In genomic region chr2:235537186-235537585, GRCh38 we compare ENCODE assay signal across 21 cellular contexts. TPM values are rescaled to one million over a fixed set of nuclear protein-coding genes. Genes with fewer than 3 reads are reported as not detected.
A peak's percentile ranks its signal among the peaks of the same experiment; 100 is the strongest.
DNase-seq lines count a peak whose midpoint lies in the region; ATAC-seq, FAIRE-seq and TF ChIP-seq lines count a peak whose summit lies in the region.
"Had no signal": no experiment of that assay in that cellular context is flagged by ENCODE, and none has a peak within 500 bp of the region (broad histone marks: within the 10 kb centered on the region; RNA-seq: fewer than 3 reads in every experiment).

No MANE protein-coding gene starts in this region.

- POLR2A ChIA-PET in IMR-90 (lab: Charles Lee; ENCODE audit: unreplicated experiment) (no interaction called here), K562 (lab: Yijun Ruan, JAX) (interaction anchor here (0.7 to 1.1 kb wide), 3 partner anchors 10 to 55 kb away, joined by 3 to 4 read pairs (median 3); no protein-coding TSS in a partner anchor)

- in situ Hi-C loops in IMR-90 (cut with MboI; ENCODE audit: low sequenced_read_pairs) (no loop called here), K562 (cut with MboI) (no loop called here)

- BruUV-seq in IMR-90 (replicated peaks; lab: Mats Ljungman, UMichigan) (no TSS peak), K562 (replicated peaks; lab: Mats Ljungman, UMichigan) (no TSS peak)

- H2BK20ac ChIP-seq in IMR-90 (ENCODE audit: low read depth, low read length), result no peak overlapping the region

- no peak for TF ChIP-seq EP300 in K562 (IDR thresholded peaks at IDR 0.05; ENCODE audit: low read length)

- intact Hi-C loops in IMR-90 (cut with micrococcal nuclease) (no loop called here), K562 (cut with micrococcal nuclease) (no loop called here), right lobe of liver (cut with DNase I) (no loop called here), spleen (cut with DNase I; ENCODE audit: low total_unique reads) (no loop called here)

- H3K4me3 ChIP-seq in IMR-90 (ENCODE audit: insufficient read depth, low read depth, low read length) (no peak overlapping the region), K562 (no peak overlapping the region), right lobe of liver (no peak overlapping the region), spleen (no peak overlapping the region), H7 (ENCODE audit: insufficient read depth, low read depth, low read length) (no peak overlapping the region)
- H3K4me3 ChIP-seq: A549, SK-N-MC had no signal

- WGBS in IMR-90 (ENCODE audit: extremely low coverage in 2 of 2, insufficient read length in 1 of 2), 2 experiments, result 90% methylated on average over 2 of the region's 7 CpGs; no CpG with 5 or more reads in 1 of the 2 experiments
- 86% methylated on average over 5 of the region's 7 CpGs for WGBS in K562 (ENCODE audit: insufficient coverage, low coverage, missing lambda C conversion rate)
- WGBS in right lobe of liver (ENCODE audit: insufficient coverage, low coverage, low lambda C conversion rate, missing lambda C conversion rate), result 87% methylated on average over 4 of the region's 7 CpGs
- 91 to 94% (median 93%) methylated on average over 7 of the region's 7 CpGs for WGBS in spleen, 5 donors

- H2AK5ac ChIP-seq in IMR-90 (ENCODE audit: low read depth, low read length), result no peak overlapping the region

- H2BK5ac ChIP-seq in IMR-90 (ENCODE audit: low read depth, low read length, poor library complexity, severe bottlenecking), result no peak overlapping the region

- H4K8ac ChIP-seq in IMR-90 (ENCODE audit: low read depth in 2 of 2, low read length in 2 of 2), result no peak overlapping the region

- H4K5ac ChIP-seq in IMR-90 (ENCODE audit: low read depth, low read length), result no peak overlapping the region

- no peak overlapping the region for H3K14ac ChIP-seq in IMR-90 (replicated peaks; ENCODE audit: low read depth, low read length)

- CTCF ChIA-PET in IMR-90 (lab: Yijun Ruan, JAX), result no interaction called here
- CTCF ChIA-PET in K562 (lab: Yijun Ruan, JAX; ENCODE audit: low intra/inter-chr PET ratio), result no interaction called here

- no peak for FAIRE-seq in K562 (lab: Jason Lieb, UNC)
- FAIRE-seq in RCC 7860 (lab: Jason Lieb, UNC), result no peak
- FAIRE-seq: A549, D721Med, H54 had no signal

- H3K9ac ChIP-seq in IMR-90 (ENCODE audit: low read depth, low read length) (no peak overlapping the region), K562 (ENCODE audit: insufficient read depth in 1 of 2, low read depth in 2 of 2, low read length in 2 of 2) (no peak overlapping the region)

- H3K4ac ChIP-seq in IMR-90 (ENCODE audit: low read depth, low read length), result no peak overlapping the region

- no peak for TF ChIP-seq RAD21 in IMR-90 (IDR thresholded peaks at IDR 0.05; ENCODE audit: low read length)
- no peak for TF ChIP-seq RAD21 in K562 (CRISPR knock-in tag; conservative IDR thresholded peaks at IDR 0.05 in 1 of 2, IDR thresholded peaks at IDR 0.05 in 1 of 2)

- H2AFZ ChIP-seq in IMR-90 (replicated peaks; ENCODE audit: low read length, poor library complexity) (peak overlapping the region; percentile 51), K562 (ENCODE audit: low read depth, low read length) (no peak overlapping the region)

- peaks cover 86% of the 10 kb centered on the region for H3K79me2 ChIP-seq in K562 (ENCODE audit: control insufficient read depth, insufficient read depth, low read length)

- no peak for DNase-seq in IMR-90
- no peak for DNase-seq in K562 (ENCODE audit: extremely low read depth in 1 of 4, low spot score in 3 of 4)
- DNase-seq in right lobe of liver, result peak in 1 of 3 donors; percentile 40
- DNase-seq in spleen, result peak; percentile 56
- no peak for DNase-seq in H7
- no peak for DNase-seq in RCC 7860 (ENCODE audit: low spot score)
- DNase-seq: BE2C, DMS53, HFFc6, Kasumi-1, NCI-H1694, NCI-H446, NCI-H526, RPMI8226, SHP77 treated with DMSO at 0.1 percent for 48 hours had no signal

- H3K4me2 ChIP-seq in IMR-90 (ENCODE audit: low read depth, low read length) (no peak overlapping the region), K562 (ENCODE audit: insufficient read depth, low read length) (no peak overlapping the region)
- H3K4me2 ChIP-seq: A549 had no signal

- H4K20me1 ChIP-seq in IMR-90 (ENCODE audit: insufficient read depth, low read length), result peaks cover 68% of the 10 kb centered on the region
- peaks cover 32% of the 10 kb centered on the region for H4K20me1 ChIP-seq in K562 (replicated peaks; ENCODE audit: control insufficient read depth, insufficient read depth, low read length)

- no peaks in the 10 kb centered on the region; the same call in 1 of the 2 replicates for H3K9me1 ChIP-seq in IMR-90 (ENCODE audit: insufficient read depth, low read length)
- no peaks in the 10 kb centered on the region for H3K9me1 ChIP-seq in K562 (ENCODE audit: control insufficient read depth, insufficient read depth, low read length)

- H3K36me3 ChIP-seq in IMR-90 (ENCODE audit: control insufficient read depth, insufficient read depth, low read length) (no peaks in the 10 kb centered on the region), K562 (ENCODE audit: control insufficient read depth, insufficient read depth, low read length) (no peaks in the 10 kb centered on the region), right lobe of liver (no peaks in the 10 kb centered on the region), spleen (no peaks in the 10 kb centered on the region), H7 (replicated peaks; ENCODE audit: control insufficient read depth, insufficient read depth, low read length) (no peaks in the 10 kb centered on the region)
- H3K36me3 ChIP-seq: BE2C had no signal

- ATAC-seq in IMR-90 (ENCODE audit: low read depth) (no peak), K562 (no peak), right lobe of liver (peak; percentile 31 to 42 (median 36)), HG03139 (IDR thresholded peaks at IDR 0.05; ENCODE audit: unreplicated experiment) (no peak), GM18519 (IDR thresholded peaks at IDR 0.05; ENCODE audit: low FRiP score, unreplicated experiment) (no peak)
- ATAC-seq: A549 had no signal

- no peak for TF ChIP-seq CTCF in IMR-90 (conservative IDR thresholded peaks at IDR 0.05; ENCODE audit: low read depth, low read length)
- TF ChIP-seq CTCF in K562 (IDR thresholded peaks at IDR 0.05 in 2 of 3, conservative IDR thresholded peaks at IDR 0.05 in 1 of 3; ENCODE audit: insufficient read depth in 2 of 3, low read depth in 1 of 3, low read length in 3 of 3), result no peak
- TF ChIP-seq CTCF in right lobe of liver (IDR thresholded peaks at IDR 0.05), result no peak
- TF ChIP-seq CTCF in spleen (IDR thresholded peaks at IDR 0.05 in 8 of 11, conservative IDR thresholded peaks at IDR 0.05 in 3 of 11), result no peak

- no peak overlapping the region for H2BK15ac ChIP-seq in IMR-90 (ENCODE audit: low read depth, low read length)

- peaks cover 24 to 52% of the 10 kb centered on the region in 2 experiments for H3K79me1 ChIP-seq in IMR-90 (ENCODE audit: low read depth in 1 of 2, low read length in 2 of 2)

- H2AK9ac ChIP-seq in IMR-90 (replicated peaks; ENCODE audit: low read depth, low read length, poor library complexity), result no peak overlapping the region

- no peak overlapping the region for H3K18ac ChIP-seq in IMR-90 (ENCODE audit: low read depth, low read length)

- no peak overlapping the region for H2BK120ac ChIP-seq in IMR-90 (ENCODE audit: low read depth, low read length)

- H3K27me3 ChIP-seq in IMR-90 (ENCODE audit: control insufficient read depth, insufficient read depth, low read length) (no peaks in the 10 kb centered on the region), K562 (ENCODE audit: control insufficient read depth in 2 of 2, insufficient read depth in 2 of 2, low read length in 2 of 2) (no peaks in the 10 kb centered on the region), right lobe of liver (no peaks in the 10 kb centered on the region), spleen (replicated peaks in 1 of 7) (no peaks in the 10 kb centered on the region), H7 (ENCODE audit: control insufficient read depth, insufficient read depth, low read length) (no peaks in the 10 kb centered on the region)
- H3K27me3 ChIP-seq: BE2C had no signal

- H3K27ac ChIP-seq in IMR-90 (ENCODE audit: insufficient read depth, low read length), result no peak overlapping the region
- H3K27ac ChIP-seq in K562 (ENCODE audit: extremely low read depth, low read depth, low read length), result no peak overlapping the region
- no peak overlapping the region for H3K27ac ChIP-seq in right lobe of liver
- H3K27ac ChIP-seq in spleen, result no peak overlapping the region
- H3K27ac ChIP-seq: A549, SK-N-MC had no signal

- H4K91ac ChIP-seq in IMR-90 (ENCODE audit: insufficient read depth, low read depth, low read length), result no peak overlapping the region

- H3K4me1 ChIP-seq in IMR-90 (ENCODE audit: control insufficient read depth, insufficient read depth, low read length) (no peaks in the 10 kb centered on the region), K562 (replicated peaks in 1 of 2; ENCODE audit: control insufficient read depth in 2 of 2, insufficient read depth in 2 of 2, low read length in 2 of 2) (peaks cover 0 to 6% of the 10 kb centered on the region in 2 experiments; a peak in 2 of 5 replicates), right lobe of liver (peaks cover 0 to 12% (median 5%) of the 10 kb centered on the region in 4 donors), spleen (peaks cover 0 to 9% (median 0%) of the 10 kb centered on the region in 6 donors)
- H3K4me1 ChIP-seq: A549 had no signal

- no peak overlapping the region for H3K56ac ChIP-seq in IMR-90 (ENCODE audit: extremely low read depth, insufficient read depth, low read length)

- TF ChIP-seq POLR2A in IMR-90 (IDR thresholded peaks at IDR 0.05; ENCODE audit: low read depth, low read length), result no peak
- TF ChIP-seq POLR2A in K562 (conservative IDR thresholded peaks at IDR 0.05), result no peak
- TF ChIP-seq POLR2A in right lobe of liver (IDR thresholded peaks at IDR 0.05), result no peak
- no peak for TF ChIP-seq POLR2A in spleen (IDR thresholded peaks at IDR 0.05)

- H3K23ac ChIP-seq in IMR-90 (ENCODE audit: low read depth, low read length), result no peak overlapping the region

- dilution Hi-C loops in IMR-90 (cut with HindIII; ENCODE audit: low sequenced_read_pairs, unreplicated experiment), result no loop called here

- H3K9me3 ChIP-seq in IMR-90 (ENCODE audit: control insufficient read depth, insufficient read depth, low read length) (no peaks in the 10 kb centered on the region), K562 (replicated peaks; ENCODE audit: control insufficient read depth, insufficient read depth, low read depth, low read length) (no peaks in the 10 kb centered on the region), right lobe of liver (no peaks in the 10 kb centered on the region), spleen (no peaks in the 10 kb centered on the region)
- H3K9me3 ChIP-seq: A549, BE2C had no signal

RNA-seq across cellular contexts. Expression of gene AGAP1, which starts 43.3 kb away (rescaled TPM):
- 11.7 and 15.1 TPM in 2 replicates for total RNA-seq in IMR-90 (2012; rRNA removed)
- 16.4 and 17.7 TPM in 2 replicates for polyA plus RNA-seq in IMR-90 (2012; rRNA removed)
- 11.8 and 14.4 TPM in 2 replicates for polyA plus RNA-seq in IMR-90 (2012; cell fraction: cytosol; rRNA removed)
- polyA plus RNA-seq in IMR-90 (2012; cell fraction: nucleus; rRNA removed; ENCODE audit: low replicate concordance), result 12.4 and 13.4 TPM in 2 replicates
- total RNA-seq in K562 (2011; cell fraction: chromatin; rRNA removed; ENCODE audit: low replicate concordance), result 125 and 169 TPM in 2 replicates
- 46.2 and 47.6 TPM in 2 replicates for total RNA-seq in K562 (2011; cell fraction: nucleolus; rRNA removed)
- total RNA-seq in K562 (2011; cell fraction: nucleoplasm; rRNA removed), result 57.1 and 63.9 TPM in 2 replicates
- 10.0 TPM in 2 replicates for total RNA-seq in K562 (2014; rRNA removed)
- 8.8 and 10.6 TPM in 2 replicates for total RNA-seq in K562 (2014; rRNA removed; fragmentation: Illumina TruSeq; extraction: Trizol)
- 10.2 and 10.9 TPM in 2 replicates for total RNA-seq in K562 (2015; rRNA removed; fragmentation: Illumina TruSeq; extraction: Trizol)
- 21.4 and 24.0 TPM in 2 replicates for total RNA-seq in K562 (2021)
- polyA plus RNA-seq in K562 (2011; rRNA removed), result 11.3 and 13.4 TPM in 2 replicates
- 7.9 and 11.5 TPM in 2 replicates for polyA plus RNA-seq in K562 (2011; cell fraction: cytosol; rRNA removed)
- 22.3 and 28.6 TPM in 2 replicates for polyA plus RNA-seq in K562 (2011; cell fraction: nucleus; rRNA removed)
- 13.7 and 15.5 TPM in 2 replicates for polyA plus RNA-seq in K562 (2012)
- 10.9 and 14.6 TPM in 2 replicates for polyA plus RNA-seq in K562 (2014; fragmentation: Illumina TruSeq; extraction: Trizol)
- 1 to 10 TPM; 1.3 to 2.3 TPM for polyA plus RNA-seq in K562 (2014; fragmentation: Nextera tagmentation; extraction: Ambion mirVana)
- 6.8 and 8.0 TPM in 2 replicates for polyA plus RNA-seq in K562 (2014; rRNA removed)
- 40.2 and 43.6 TPM in 2 replicates for polyA minus RNA-seq in K562 (2011; rRNA and poly(A)+ RNA removed)
- polyA minus RNA-seq in K562 (2011; cell fraction: cytosol; rRNA and poly(A)+ RNA removed), result 13.1 and 20.3 TPM in 2 replicates
- polyA minus RNA-seq in K562 (2011; cell fraction: nucleus; rRNA and poly(A)+ RNA removed), result 33.5 and 55.2 TPM in 2 replicates
- 10 to 100 TPM in 3 of 6 experiments, 1 to 10 TPM in 3; 8.1 to 11.2 (median 9.8) TPM for total RNA-seq in right lobe of liver
- total RNA-seq in spleen, result 10 to 100 TPM in 5 of 7 donors, 1 to 10 TPM in 2; 8.4 to 26.6 (median 16.7) TPM
- 1 to 10 TPM; 1.1 to 2.8 (median 1.3) TPM for polyA plus RNA-seq in spleen
- 12.6 and 17.1 TPM in 2 replicates for total RNA-seq in H7 (2014; rRNA removed; shearing (Covaris generic))

Comparison
In these comparisons a context has a peak if more than half of its experiments do, and no peak if none do; other contexts are left out.
1. ATAC-seq: peak in right lobe of liver (4 of 4); none in IMR-90 (single experiment), K562 (single experiment), HG03139 (single experiment) and GM18519 (single experiment).